ENCODE assay signal across 8 cellular contexts in genomic region chr4:44725861-44726820, GRCh38. TPM values are rescaled to one million over a fixed set of nuclear protein-coding genes. Genes with fewer than 3 reads are reported as not detected.
DNase-seq lines count a peak whose midpoint lies in the region; ATAC-seq and TF ChIP-seq lines count a peak whose summit lies in the region.

GNPDA2 (minus strand) TSS chr4:44726556; CDS start chr4:44722207, 4,349 bp downstream.

- H3K36me3 Mint-ChIP-seq in type B pancreatic cell = peaks cover under 1% of the 10 kb centered on the region

- no peaks in the 10 kb centered on the region for H3K36me3 ChIP-seq in adipocyte (ENCODE audit: control insufficient read depth, insufficient read depth, low read length, severe bottlenecking)
- no peaks in the 10 kb centered on the region for H3K36me3 ChIP-seq in heart left ventricle

- peak within 1 kb of the TSS; percentile 65 for H3K27ac Mint-ChIP-seq in type B pancreatic cell

- 0 to 1% (median 0%) methylated on average over 52 to 69 of the region's 69 CpGs for WGBS in heart left ventricle, 4 donors

- intact Hi-C loops in heart left ventricle (cut with DNase I) = loop anchor here in 3 of 10 donors (5.0 to 10.0 kb wide), 2 partner anchors 49 to 51 kb away; partner anchors contain the start of gene GUF1 (in 3 of the 3)

- peak within 1 kb of the TSS; percentile 88 for H3K4me3 Mint-ChIP-seq in type B pancreatic cell

- peaks cover 25% of the 10 kb centered on the region for H3K4me1 ChIP-seq in adipocyte (ENCODE audit: control insufficient read depth, insufficient read depth, low read length)
- H3K4me1 ChIP-seq in heart left ventricle = peaks cover 0 to 33% (median 13%) of the 10 kb centered on the region in 12 donors

- ATAC-seq in HG02642 (IDR thresholded peaks at IDR 0.05; ENCODE audit: poor library complexity, unreplicated experiment) (peak; percentile 95), heart left ventricle (peak; percentile 97 to 99 (median 98))

- H3K9me3 ChIP-seq in adipocyte (ENCODE audit: control insufficient read depth, low read length) (no peaks in the 10 kb centered on the region), heart left ventricle (no peaks in the 10 kb centered on the region)

- TF ChIP-seq CTCF in GM12864 (IDR thresholded peaks at IDR 0.05; ENCODE audit: low read depth, low read length, missing control alignments) (no peak), heart left ventricle (IDR thresholded peaks at IDR 0.05) (peak in 6 of 12 donors; percentile 12 to 51 (median 28)), type B pancreatic cell (conservative IDR thresholded peaks at IDR 0.05) (no peak)

- peaks cover 13% of the 10 kb centered on the region for H3K4me1 Mint-ChIP-seq in type B pancreatic cell (ENCODE audit: unreplicated experiment)

- H3K27me3 ChIP-seq in adipocyte (replicated peaks; ENCODE audit: control insufficient read depth, insufficient read depth, low read length) (no peaks in the 10 kb centered on the region), heart left ventricle (no peaks in the 10 kb centered on the region)

- H3K9me3 Mint-ChIP-seq in type B pancreatic cell = no peaks in the 10 kb centered on the region

- peak in 1 of 2 donors; percentile 65 for TF ChIP-seq POLR2A in heart left ventricle (IDR thresholded peaks at IDR 0.05)

- DNase-seq in GM12864 (ENCODE audit: low read depth) (peak; percentile 57), NCI-H1105 (lab: John Stamatoyannopoulos, UW) (peak; percentile 66), SW480 (ENCODE audit: low spot score) (peak; percentile 78), adipocyte (ENCODE audit: low read depth) (peak; percentile 96), heart left ventricle (peak; percentile 91 to 95 (median 95)), pons (ENCODE audit: low spot score) (peak; percentile 90), type B pancreatic cell (ENCODE audit: extremely low spot score, unreplicated experiment) (peak; percentile 88)

- H3K4me3 ChIP-seq in GM12864 (ENCODE audit: low read depth, low read length) (peak within 1 kb of the TSS; percentile 66), adipocyte (ENCODE audit: low read length) (peak within 1 kb of the TSS; percentile 87), heart left ventricle (peak within 1 kb of the TSS; percentile 74 to 91 (median 80))

- peaks cover 4% of the 10 kb centered on the region for H3K27me3 Mint-ChIP-seq in type B pancreatic cell

- peak within 1 kb of the TSS; percentile 92 for H3K9ac ChIP-seq in adipocyte (ENCODE audit: low read length)

- peak within 1 kb of the TSS; percentile 56 to 94 (median 85) for H3K27ac ChIP-seq in heart left ventricle

RNA-seq across cellular contexts. Expression of gene GNPDA2, which starts in this region (rescaled TPM):
- total RNA-seq in heart left ventricle = 10 to 100 TPM in 7 of 9 donors, 1 to 10 TPM in 2; 8.7 to 20.0 (median 12.5) TPM
- polyA plus RNA-seq in heart left ventricle = 10 to 100 TPM in 1 of 2 donors, 1 to 10 TPM in 1; 8.6 to 15.1 TPM
- total RNA-seq in type B pancreatic cell (ENCODE audit: low replicate concordance) = 10.1 and 12.0 TPM in 2 replicates

Comparison
In these comparisons a context has a peak if more than half of its experiments do, and no peak if none do; other contexts are left out.
1. Peak in every context shown above with its lines: DNase-seq, ATAC-seq, H3K4me3 ChIP-seq and H3K27ac ChIP-seq.